10 cellular contexts compared by ENCODE assay signal in the genomic region with DNA sequence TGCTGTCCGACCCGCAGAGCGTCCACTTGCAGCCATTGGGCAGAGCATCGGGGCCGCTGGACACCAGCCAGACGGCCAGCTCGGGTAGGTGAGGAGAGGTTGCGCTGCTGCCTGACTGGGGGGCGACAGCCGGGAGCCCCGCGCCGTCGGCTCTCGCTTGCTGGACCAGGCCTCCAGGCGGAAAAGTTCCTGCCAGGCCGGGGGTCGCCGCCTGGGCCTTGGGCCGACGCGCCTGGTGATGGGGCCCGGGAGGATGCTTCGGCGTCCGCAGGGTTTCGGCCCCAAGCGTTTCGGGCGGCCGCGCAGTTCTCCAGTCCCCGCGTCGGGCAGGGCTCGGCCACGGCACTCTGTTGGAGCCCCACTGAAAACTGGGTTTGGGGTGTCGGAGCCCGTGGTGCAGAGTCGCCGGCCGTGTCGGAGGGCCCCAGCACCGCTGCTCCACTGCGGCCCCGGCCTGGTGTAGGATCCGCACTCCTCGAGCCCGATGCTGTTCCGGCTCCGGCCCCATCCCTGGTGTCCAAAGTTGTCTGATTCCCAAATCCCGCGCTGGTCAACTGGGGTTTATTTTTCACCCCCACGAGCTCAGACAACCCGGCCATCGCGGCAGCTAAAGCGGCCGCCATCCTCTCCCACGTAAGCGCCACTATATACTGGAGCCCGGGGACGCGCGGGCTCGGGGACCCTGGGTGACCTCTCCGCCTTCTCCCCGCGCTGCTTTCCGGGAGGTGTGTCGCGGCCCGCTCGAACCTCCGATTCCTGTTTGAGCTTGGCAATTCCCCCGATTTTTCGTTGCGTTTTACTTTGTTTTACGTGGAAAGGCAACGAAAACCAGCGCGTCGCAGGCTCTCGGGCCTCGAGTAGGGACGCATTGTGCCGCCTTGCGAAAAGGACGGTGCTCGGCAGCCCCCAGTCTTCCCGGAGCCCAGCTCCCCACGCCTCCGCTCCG. TPM values are rescaled to one million over a fixed set of nuclear protein-coding genes. Genes with fewer than 3 reads are reported as not detected.
A peak's percentile ranks its signal among the peaks of the same experiment; 100 is the strongest.
DNase-seq lines count a peak whose midpoint lies in the region; ATAC-seq and TF ChIP-seq lines count a peak whose summit lies in the region.
"Had no signal": no experiment of that assay in that cellular context is flagged by ENCODE, and none has a peak within 500 bp of the region (broad histone marks: within the 10 kb centered on the region; RNA-seq: fewer than 3 reads in every experiment).

No MANE protein-coding gene starts in this region.

- H3K4me3 ChIP-seq in body of pancreas (no peak overlapping the region), lower lobe of right lung (peak overlapping the region; percentile 42)

- peaks cover 89% of the 10 kb centered on the region for H3K27me3 Mint-ChIP-seq in type B pancreatic cell

- peak; percentile 20 for ATAC-seq in Right ventricle myocardium superior (ENCODE audit: poor library complexity)
- ATAC-seq in body of pancreas: peak; percentile 18
- peak; percentile 13 to 14 for ATAC-seq in lower lobe of right lung
- ATAC-seq in GM19467 (IDR thresholded peaks at IDR 0.05; ENCODE audit: unreplicated experiment): no peak

- H3K36me3 Mint-ChIP-seq in type B pancreatic cell: no peaks in the 10 kb centered on the region

- no peak for DNase-seq in Right ventricle myocardium superior
- DNase-seq in cardiac septum (ENCODE audit: low spot score): no peak
- no peak for DNase-seq in body of pancreas
- DNase-seq in lower lobe of right lung: no peak
- DNase-seq in type B pancreatic cell (ENCODE audit: extremely low spot score, unreplicated experiment): no peak
- DNase-seq in putamen (ENCODE audit: low spot score): no peak
- no peak for DNase-seq in dermis blood vessel endothelial cell
- DNase-seq: C1 segment of cervical spinal cord; stimulated activated CD4-positive, alpha-beta T cell treated with anti-CD3 and anti-CD28 coated beads, Interleukin-4, amount 100 ng/mL, for 4 hours had no signal

- peaks cover 0 to 42% of the 10 kb centered on the region in 2 donors for H3K27me3 ChIP-seq in body of pancreas
- peaks cover 80% of the 10 kb centered on the region for H3K27me3 ChIP-seq in lower lobe of right lung (ENCODE audit: low read depth)

- H3K4me1 ChIP-seq in body of pancreas (peaks cover 26% of the 10 kb centered on the region), lower lobe of right lung (peaks cover 23% of the 10 kb centered on the region)

- no peak overlapping the region for H3K27ac Mint-ChIP-seq in type B pancreatic cell

- H3K27ac ChIP-seq in body of pancreas (no peak overlapping the region), lower lobe of right lung (no peak overlapping the region)

- TF ChIP-seq CTCF in body of pancreas (IDR thresholded peaks at IDR 0.05) (no peak), lower lobe of right lung (IDR thresholded peaks at IDR 0.05) (no peak), type B pancreatic cell (conservative IDR thresholded peaks at IDR 0.05) (no peak)

- no peak for TF ChIP-seq POLR2A in body of pancreas (IDR thresholded peaks at IDR 0.05)

- H3K9me3 ChIP-seq in body of pancreas (no peaks in the 10 kb centered on the region), lower lobe of right lung (no peaks in the 10 kb centered on the region)

- H3K4me3 Mint-ChIP-seq in type B pancreatic cell: peak overlapping the region; percentile 73

- H3K9me3 Mint-ChIP-seq in type B pancreatic cell: peaks cover 4% of the 10 kb centered on the region

- H3K36me3 ChIP-seq in body of pancreas (replicated peaks in 1 of 2; ENCODE audit: insufficient read depth in 1 of 2, low read depth in 2 of 2) (no peaks in the 10 kb centered on the region), lower lobe of right lung (no peaks in the 10 kb centered on the region)

- WGBS in body of pancreas, 2 donors: 3 to 6% methylated on average over 21 to 92 of the region's 94 CpGs

- H3K4me1 Mint-ChIP-seq in type B pancreatic cell (ENCODE audit: unreplicated experiment): no peaks in the 10 kb centered on the region

- intact Hi-C loops in Right ventricle myocardium superior (cut with DNase I) (no loop called here), cardiac septum (cut with DNase I) (no loop called here), body of pancreas (cut with DNase I) (no loop called here), lower lobe of right lung (cut with DNase I) (no loop called here)

RNA-seq across cellular contexts. Expression of a gene that starts 0.9 kb away (rescaled TPM):
- total RNA-seq in Right ventricle myocardium superior: not detected
- total RNA-seq in cardiac septum: not detected
- not detected for total RNA-seq in body of pancreas
- not detected for total RNA-seq in lower lobe of right lung
- 0.12 TPM in 1 of 2 replicates, not detected in the other for total RNA-seq in type B pancreatic cell (ENCODE audit: low replicate concordance)
- total RNA-seq in dermis blood vessel endothelial cell: not detected in 2 replicates
